ENCODE assay signal across 9 cellular contexts in genomic region chr3:122233109-122233952, GRCh38. TPM values are rescaled to one million over a fixed set of nuclear protein-coding genes. Genes with fewer than 3 reads are reported as not detected.
DNase-seq lines count a peak whose midpoint lies in the region; ATAC-seq and TF ChIP-seq lines count a peak whose summit lies in the region.
"Had no signal": no experiment of that assay in that cellular context is flagged by ENCODE, and none has a peak within 500 bp of the region (broad histone marks: within the 10 kb centered on the region; RNA-seq: fewer than 3 reads in every experiment).

No MANE protein-coding gene starts in this region.

- CTCF ChIA-PET in activated CD8-positive, alpha-beta memory T cell treated with anti-CD3 and anti-CD28 coated beads, Interleukin-2, amount 10 ng/mL, durations not matched to agents 7 days and 5 days (lab: Charles Lee), result interaction anchor here (0.9 to 1.6 kb wide), 2 partner anchors 12 to 106 kb away, joined by 3 to 4 read pairs; no protein-coding TSS in a partner anchor

- peaks cover 31% of the 10 kb centered on the region for H3K4me1 Mint-ChIP-seq in activated CD8-positive, alpha-beta memory T cell treated with anti-CD3 and anti-CD28 coated beads, Interleukin-2, amount 10 ng/mL, durations not matched to agents 7 days and 5 days

- intact Hi-C loops in sciatic nerve (cut with DNase I), result no loop called here
- intact Hi-C loops in colonic mucosa (cut with DNase I), result no loop called here

- 90% methylated on average over 13 of the region's 13 CpGs for WGBS in hepatocyte (ENCODE audit: low lambda C conversion rate, missing lambda C conversion rate)

- H3K27me3 Mint-ChIP-seq in activated CD8-positive, alpha-beta memory T cell treated with anti-CD3 and anti-CD28 coated beads, Interleukin-2, amount 10 ng/mL, durations not matched to agents 7 days and 5 days, result peaks cover 26% of the 10 kb centered on the region

- no peaks in the 10 kb centered on the region for H3K4me1 ChIP-seq in colonic mucosa
- H3K4me1 ChIP-seq in hepatocyte (ENCODE audit: insufficient read depth), result no peaks in the 10 kb centered on the region
- H3K4me1 ChIP-seq: SJSA1 had no signal

- H2AFZ ChIP-seq in hepatocyte, result no peak overlapping the region

- H3K27ac ChIP-seq in colonic mucosa (no peak overlapping the region), hepatocyte (no peak overlapping the region)
- H3K27ac ChIP-seq: SJSA1 had no signal

- H3K9me3 Mint-ChIP-seq in activated CD8-positive, alpha-beta memory T cell treated with anti-CD3 and anti-CD28 coated beads, Interleukin-2, amount 10 ng/mL, durations not matched to agents 7 days and 5 days (ENCODE audit: low read depth), result no peaks in the 10 kb centered on the region

- H3K9me3 ChIP-seq in colonic mucosa (no peaks in the 10 kb centered on the region), hepatocyte (ENCODE audit: low read depth) (no peaks in the 10 kb centered on the region)
- H3K9me3 ChIP-seq: SJSA1 had no signal

- no peaks in the 10 kb centered on the region for H3K9me2 ChIP-seq in hepatocyte (replicated peaks; ENCODE audit: insufficient read depth)

- H4K20me1 ChIP-seq in hepatocyte (ENCODE audit: insufficient read depth, poor library complexity, severe bottlenecking), result no peaks in the 10 kb centered on the region

- H3K27ac Mint-ChIP-seq in activated CD8-positive, alpha-beta memory T cell treated with anti-CD3 and anti-CD28 coated beads, Interleukin-2, amount 10 ng/mL, durations not matched to agents 7 days and 5 days, result peak overlapping the region; percentile 4

- H3K36me3 ChIP-seq in colonic mucosa (no peaks in the 10 kb centered on the region), hepatocyte (replicated peaks; ENCODE audit: insufficient read depth, low read depth) (no peaks in the 10 kb centered on the region)
- H3K36me3 ChIP-seq: SJSA1 had no signal

- H3K79me2 ChIP-seq in hepatocyte, result no peaks in the 10 kb centered on the region

- H3K36me3 Mint-ChIP-seq in activated CD8-positive, alpha-beta memory T cell treated with anti-CD3 and anti-CD28 coated beads, Interleukin-2, amount 10 ng/mL, durations not matched to agents 7 days and 5 days, result no peaks in the 10 kb centered on the region

- no peak overlapping the region for H3K4me2 ChIP-seq in hepatocyte

- no peak overlapping the region for H3K4me3 Mint-ChIP-seq in activated CD8-positive, alpha-beta memory T cell treated with anti-CD3 and anti-CD28 coated beads, Interleukin-2, amount 10 ng/mL, durations not matched to agents 7 days and 5 days

- TF ChIP-seq CTCF in colonic mucosa (IDR thresholded peaks at IDR 0.05), result no peak
- no peak for TF ChIP-seq CTCF in hepatocyte (IDR thresholded peaks at IDR 0.05; ENCODE audit: poor library complexity)

- DNase-seq in activated CD8-positive, alpha-beta memory T cell treated with anti-CD3 and anti-CD28 coated beads, Interleukin-2, amount 10 ng/mL, durations not matched to agents 7 days and 5 days, result no peak
- no peak for DNase-seq in activated CD8-positive, alpha-beta memory T cell treated with anti-CD3 and anti-CD28 coated beads, Interleukin-2, amount 50 U/mL, for 48 hours
- DNase-seq in SIG-M5 treated with dmso at 0.1 percent for 504 hours (lab: John Stamatoyannopoulos, UW; ENCODE audit: unreplicated experiment) (peak; percentile 96), sciatic nerve (ENCODE audit: low spot score) (no peak), colonic mucosa (no peak), hepatocyte (ENCODE audit: low spot score) (no peak), mucosa of gallbladder (ENCODE audit: low spot score) (no peak)

- peak; percentile 55 for ATAC-seq in activated CD8-positive, alpha-beta memory T cell treated with anti-CD3 and anti-CD28 coated beads, Interleukin-2, amount 10 ng/mL, durations not matched to agents 7 days and 5 days
- peak; percentile 70 for ATAC-seq in HG02884 (IDR thresholded peaks at IDR 0.05; ENCODE audit: unreplicated experiment)
- ATAC-seq in sciatic nerve, result peak; percentile 70

- no peaks in the 10 kb centered on the region for H3K27me3 ChIP-seq in colonic mucosa
- H3K27me3 ChIP-seq in hepatocyte, result peaks cover 13% of the 10 kb centered on the region
- H3K27me3 ChIP-seq: SJSA1 had no signal

- no peak overlapping the region for H3K9ac ChIP-seq in colonic mucosa (ENCODE audit: low read depth in 2 of 2, low read length in 2 of 2)

- H3K4me3 ChIP-seq in colonic mucosa (no peak overlapping the region), hepatocyte (no peak overlapping the region)
- H3K4me3 ChIP-seq: SJSA1 had no signal

RNA-seq across cellular contexts. Expression of gene CASR, which starts 49.9 kb away (rescaled TPM):
- not detected for total RNA-seq in activated CD8-positive, alpha-beta memory T cell treated with anti-CD3 and anti-CD28 coated beads, Interleukin-2, amount 10 ng/mL, durations not matched to agents 7 days and 5 days
- total RNA-seq in sciatic nerve (not detected), colonic mucosa (under 1 TPM; 0.16 to 0.22 TPM), hepatocyte (0.32 and 0.37 TPM in 2 replicates), mucosa of gallbladder (54.0 TPM)
- 0.18 and 0.61 TPM in 2 replicates for polyA plus RNA-seq in hepatocyte
- total RNA-seq: SJSA1 had no signal

Comparison
In these comparisons a context has a peak if more than half of its experiments do, and no peak if none do; other contexts are left out.
1. RNA of gene CASR, which starts 49.9 kb away (total RNA-seq): 54.0 TPM in mucosa of gallbladder (single experiment); 0.32 to 0.37 TPM in hepatocyte, 0.16 to 0.22 TPM in colonic mucosa, not detected in activated CD8-positive, alpha-beta memory T cell treated with anti-CD3 and anti-CD28 coated beads, Interleukin-2, amount 10 ng/mL, durations not matched to agents 7 days and 5 days and not detected in sciatic nerve (single experiment); every median in the first group is over 10 times any median in the second.
2. Peak in every context shown above with its lines, with median percentiles within 50 percentile points of each other: ATAC-seq.